ENCODE assay signal across 8 cellular contexts in the genomic region with DNA sequence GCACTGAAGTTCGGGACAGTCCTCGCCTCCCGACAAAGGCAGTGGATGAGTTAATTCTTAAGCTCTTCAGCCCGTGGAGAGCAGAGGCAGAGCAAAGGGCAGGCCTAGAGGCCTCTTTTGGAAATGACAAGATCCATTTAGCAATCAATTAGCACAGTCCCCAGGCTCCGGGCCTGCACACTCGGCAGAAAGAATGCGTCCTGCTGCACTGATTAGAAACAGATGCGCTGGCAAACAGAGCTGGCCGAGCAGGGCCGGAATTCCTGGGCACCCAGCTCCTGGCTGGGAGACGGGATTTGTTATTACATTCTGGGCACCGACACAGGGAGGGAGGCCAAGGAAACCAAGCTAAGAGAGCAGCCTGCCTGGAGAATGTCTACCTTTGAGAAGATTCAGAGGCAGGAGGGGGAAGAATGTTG.
A peak's percentile ranks its signal among the peaks of the same experiment; 100 is the strongest.
DNase-seq lines count a peak whose midpoint lies in the region; ATAC-seq and TF ChIP-seq lines count a peak whose summit lies in the region.

No MANE protein-coding gene starts in this region.

- no peak overlapping the region for H3K27ac Mint-ChIP-seq in activated naive CD4-positive, alpha-beta T cell treated with anti-CD3 and anti-CD28 coated beads, Interleukin-2, amount 50 U/mL, for 72 hours

- WGBS in iPS DF 6.9 (ENCODE audit: insufficient coverage, insufficient read length), result no CpG with 5 or more reads among the region's 12 CpGs

- intact Hi-C loops in sciatic nerve (cut with DNase I), result no loop called here

- H3K4me1 ChIP-seq in iPS DF 6.9 (ENCODE audit: control insufficient read depth, insufficient read depth, low read length), result no peaks in the 10 kb centered on the region; the same call in 1 of the 2 replicates

- H3K27me3 ChIP-seq in brain microvascular endothelial cell (replicated peaks) (no peaks in the 10 kb centered on the region), iPS DF 6.9 (ENCODE audit: control insufficient read depth, insufficient read depth, low read length) (no peaks in the 10 kb centered on the region)

- H3K27ac ChIP-seq in brain microvascular endothelial cell (no peak overlapping the region), iPS DF 6.9 (ENCODE audit: low read length) (no peak overlapping the region)

- no peaks in the 10 kb centered on the region for H3K9me3 ChIP-seq in iPS DF 6.9 (ENCODE audit: control insufficient read depth, insufficient read depth, low read length)

- H3K36me3 ChIP-seq in brain microvascular endothelial cell (replicated peaks) (no peaks in the 10 kb centered on the region), iPS DF 6.9 (ENCODE audit: control insufficient read depth, insufficient read depth, low read length) (no peaks in the 10 kb centered on the region)

- DNase-seq in GM04503 (ENCODE audit: low read depth) (peak; percentile 97), brain microvascular endothelial cell (peak; percentile 53), iPS DF 6.9 (ENCODE audit: low read depth, low spot score) (peak; percentile 5), sciatic nerve (ENCODE audit: low spot score) (peak; percentile 85), KG1 (lab: John Stamatoyannopoulos, UW) (no peak)
- no peak for DNase-seq in activated naive CD4-positive, alpha-beta T cell treated with Interleukin-2 at 50 U/mL for 16 hours
- DNase-seq in activated naive CD4-positive, alpha-beta T cell treated with anti-CD3 and anti-CD28 coated beads, Interleukin-2, amount 50 U/mL, for 72 hours (ENCODE audit: low spot score in 2 of 2), result no peak

- in situ Hi-C loops in brain microvascular endothelial cell (cut with HindIII; ENCODE audit: low pct_ligation_motif_present, low sequenced_read_pairs), result no loop called here

- no peak overlapping the region for H3K4me3 ChIP-seq in brain microvascular endothelial cell (ENCODE audit: low read depth, low read length)
- no peak overlapping the region for H3K4me3 ChIP-seq in iPS DF 6.9 (ENCODE audit: low read length)

- H3K36me3 Mint-ChIP-seq in activated naive CD4-positive, alpha-beta T cell treated with anti-CD3 and anti-CD28 coated beads, Interleukin-2, amount 50 U/mL, for 72 hours, result no peaks in the 10 kb centered on the region

- no peaks in the 10 kb centered on the region for H3K9me3 Mint-ChIP-seq in activated naive CD4-positive, alpha-beta T cell treated with anti-CD3 and anti-CD28 coated beads, Interleukin-2, amount 50 U/mL, for 72 hours

- peak; percentile 93 for ATAC-seq in sciatic nerve
- no peak for ATAC-seq in activated naive CD4-positive, alpha-beta T cell treated with anti-CD3 and anti-CD28 coated beads, Interleukin-2, amount 50 U/mL, for 72 hours
- ATAC-seq in GM21528 (IDR thresholded peaks at IDR 0.05; ENCODE audit: low FRiP score, unreplicated experiment), result no peak

- TF ChIP-seq CTCF in brain microvascular endothelial cell (IDR thresholded peaks at IDR 0.05; ENCODE audit: low read depth, low read length, missing control alignments), result peak; percentile 36

Comparison
In these comparisons a context has a peak if more than half of its experiments do, and no peak if none do; other contexts are left out.
1. DNase-seq: peak in GM04503 (single experiment), brain microvascular endothelial cell (single experiment), iPS DF 6.9 (single experiment) and sciatic nerve (single experiment); none in activated naive CD4-positive, alpha-beta T cell treated with Interleukin-2 at 50 U/mL for 16 hours (single experiment), activated naive CD4-positive, alpha-beta T cell treated with anti-CD3 and anti-CD28 coated beads, Interleukin-2, amount 50 U/mL, for 72 hours (0 of 2) and KG1 (single experiment).